9 cellular contexts compared by ENCODE assay signal in genomic region chr5:132812123-132812948, GRCh38. TPM values are rescaled to one million over a fixed set of nuclear protein-coding genes. Genes with fewer than 3 reads are reported as not detected.
DNase-seq lines count a peak whose midpoint lies in the region; ATAC-seq and TF ChIP-seq lines count a peak whose summit lies in the region.
"Had no signal": no experiment of that assay in that cellular context is flagged by ENCODE, and none has a peak within 500 bp of the region (broad histone marks: within the 10 kb centered on the region; RNA-seq: fewer than 3 reads in every experiment).

No MANE protein-coding gene starts in this region.

- no peak overlapping the region for H3K14ac ChIP-seq in mesenchymal stem cell (ENCODE audit: low read length in 2 of 2)

- POLR2A ChIA-PET in activated CD4-positive, alpha-beta T cell treated with anti-CD3 and anti-CD28 coated beads, Interleukin-2, amount 10 ng/mL, durations not matched to agents 7 days and 5 days (lab: Charles Lee) = no interaction called here

- H3K9ac ChIP-seq in smooth muscle cell (ENCODE audit: low read depth) (no peak overlapping the region), mesenchymal stem cell (ENCODE audit: low read length) (no peak overlapping the region)

- no peaks in the 10 kb centered on the region for H4K20me1 ChIP-seq in smooth muscle cell (ENCODE audit: low read depth)

- H3K4me3 Mint-ChIP-seq in activated CD4-positive, alpha-beta T cell treated with anti-CD3 and anti-CD28 coated beads, Interleukin-2, amount 10 ng/mL, durations not matched to agents 7 days and 5 days = peak overlapping the region; percentile 65
- H3K4me3 Mint-ChIP-seq in central memory CD8-positive, alpha-beta T cell = peak overlapping the region; percentile 68

- H4K91ac ChIP-seq in mesenchymal stem cell (ENCODE audit: low read length) = no peak overlapping the region

- no peak overlapping the region for H3K27ac Mint-ChIP-seq in activated CD4-positive, alpha-beta T cell treated with anti-CD3 and anti-CD28 coated beads, Interleukin-2, amount 10 ng/mL, durations not matched to agents 7 days and 5 days
- H3K27ac Mint-ChIP-seq in central memory CD8-positive, alpha-beta T cell (ENCODE audit: low read depth) = no peak overlapping the region

- peak overlapping the region; percentile 50 for H3K4me3 ChIP-seq in smooth muscle cell
- H3K4me3 ChIP-seq in mesenchymal stem cell (ENCODE audit: insufficient read depth in 1 of 2, low read depth in 1 of 2, low read length in 2 of 2) = no peak overlapping the region

- H3K9me3 ChIP-seq in smooth muscle cell (replicated peaks; ENCODE audit: low read depth) (no peaks in the 10 kb centered on the region), mesenchymal stem cell (ENCODE audit: control insufficient read depth, low read length) (no peaks in the 10 kb centered on the region)

- H3K9me3 Mint-ChIP-seq in activated CD4-positive, alpha-beta T cell treated with anti-CD3 and anti-CD28 coated beads, Interleukin-2, amount 10 ng/mL, durations not matched to agents 7 days and 5 days = no peaks in the 10 kb centered on the region
- no peaks in the 10 kb centered on the region for H3K9me3 Mint-ChIP-seq in central memory CD8-positive, alpha-beta T cell

- H2AK5ac ChIP-seq in mesenchymal stem cell (ENCODE audit: low read length, severe bottlenecking) = no peak overlapping the region

- H3F3A ChIP-seq in smooth muscle cell (ENCODE audit: low read depth) = peaks cover 6% of the 10 kb centered on the region

- H3K27me3 Mint-ChIP-seq in activated CD4-positive, alpha-beta T cell treated with anti-CD3 and anti-CD28 coated beads, Interleukin-2, amount 10 ng/mL, durations not matched to agents 7 days and 5 days = peaks cover 54% of the 10 kb centered on the region
- peaks cover 45% of the 10 kb centered on the region for H3K27me3 Mint-ChIP-seq in central memory CD8-positive, alpha-beta T cell

- H3K23ac ChIP-seq in mesenchymal stem cell (ENCODE audit: low read length in 2 of 2) = no peak overlapping the region

- no peak overlapping the region for H2BK12ac ChIP-seq in mesenchymal stem cell (ENCODE audit: low read length in 2 of 2)

- no peak for ATAC-seq in central memory CD8-positive, alpha-beta T cell (replicated peaks; ENCODE audit: extremely low read depth, poor library complexity, severe bottlenecking)

- H3K4me1 ChIP-seq in smooth muscle cell (ENCODE audit: low read depth) = peaks cover 3% of the 10 kb centered on the region
- H3K4me1 ChIP-seq in mesenchymal stem cell (ENCODE audit: control insufficient read depth, insufficient read depth, low read depth, low read length) = peaks cover 19% of the 10 kb centered on the region

- DNase-seq in activated CD4-positive, alpha-beta T cell treated with anti-CD3 and anti-CD28 coated beads, Interleukin-2, amount 10 ng/mL, durations not matched to agents 7 days and 5 days = no peak
- DNase-seq in activated CD4-positive, alpha-beta T cell treated with anti-CD3 and anti-CD28 coated beads for 1 hour = no peak
- DNase-seq in NCI-H2227 treated with DMSO at 0.1 percent for 48 hours (lab: John Stamatoyannopoulos, UW) = peak; percentile 65
- DNase-seq in central memory CD8-positive, alpha-beta T cell (ENCODE audit: low spot score in 2 of 2) = no peak
- DNase-seq in smooth muscle cell (lab: John Stamatoyannopoulos, UW; ENCODE audit: unreplicated experiment) = no peak
- DNase-seq in GM13977 (ENCODE audit: low spot score) = no peak
- no peak for DNase-seq in mesenchymal stem cell
- DNase-seq in NCI-H2081 (lab: John Stamatoyannopoulos, UW) = no peak

- no peaks in the 10 kb centered on the region for H3K36me3 ChIP-seq in smooth muscle cell (ENCODE audit: low read depth)
- peaks cover 0 to 7% of the 10 kb centered on the region in 2 experiments for H3K36me3 ChIP-seq in mesenchymal stem cell (ENCODE audit: control insufficient read depth in 1 of 2, insufficient read depth in 2 of 2, low read depth in 1 of 2, low read length in 2 of 2)

- H3K79me1 ChIP-seq in mesenchymal stem cell (replicated peaks; ENCODE audit: low read length, poor library complexity, severe bottlenecking) = no peaks in the 10 kb centered on the region

- no peaks in the 10 kb centered on the region for H3K79me2 ChIP-seq in smooth muscle cell (ENCODE audit: low read depth)

- no peaks in the 10 kb centered on the region for H3K36me3 Mint-ChIP-seq in activated CD4-positive, alpha-beta T cell treated with anti-CD3 and anti-CD28 coated beads, Interleukin-2, amount 10 ng/mL, durations not matched to agents 7 days and 5 days (ENCODE audit: low read depth)
- no peaks in the 10 kb centered on the region for H3K36me3 Mint-ChIP-seq in central memory CD8-positive, alpha-beta T cell (ENCODE audit: insufficient read depth)

- H3K4me1 Mint-ChIP-seq in activated CD4-positive, alpha-beta T cell treated with anti-CD3 and anti-CD28 coated beads, Interleukin-2, amount 10 ng/mL, durations not matched to agents 7 days and 5 days = peaks cover 7% of the 10 kb centered on the region
- H3K4me1 Mint-ChIP-seq in central memory CD8-positive, alpha-beta T cell = no peaks in the 10 kb centered on the region

- WGBS in smooth muscle cell (ENCODE audit: low lambda C conversion rate) = 70% methylated on average over 20 of the region's 20 CpGs
- 74% methylated on average over 16 of the region's 20 CpGs for WGBS in mesenchymal stem cell

- CTCF ChIA-PET in activated CD4-positive, alpha-beta T cell treated with anti-CD3 and anti-CD28 coated beads, Interleukin-2, amount 10 ng/mL, durations not matched to agents 7 days and 5 days (lab: Charles Lee) = interaction anchor here (1.1 to 5.7 kb wide), 3 partner anchors 7 to 19 kb away, joined by 3 to 29 read pairs (median 5); no protein-coding TSS in a partner anchor

- H2BK120ac ChIP-seq in mesenchymal stem cell (ENCODE audit: low read depth, low read length) = no peak overlapping the region

- H3K27me3 ChIP-seq in smooth muscle cell (ENCODE audit: low read depth) (peaks cover 45% of the 10 kb centered on the region), mesenchymal stem cell (ENCODE audit: control insufficient read depth in 1 of 2, insufficient read depth in 1 of 2, low read length in 2 of 2) (peaks cover 25 to 46% of the 10 kb centered on the region in 2 experiments)

- no peak overlapping the region for H4K8ac ChIP-seq in mesenchymal stem cell (ENCODE audit: low read length)

- H3K4me2 ChIP-seq in smooth muscle cell (peak overlapping the region; percentile 84), mesenchymal stem cell (ENCODE audit: low read length, poor library complexity, severe bottlenecking) (no peak overlapping the region)

- H3K27ac ChIP-seq in smooth muscle cell (ENCODE audit: low read depth) = no peak overlapping the region
- H3K27ac ChIP-seq in mesenchymal stem cell (ENCODE audit: low read length, poor library complexity, severe bottlenecking) = no peak overlapping the region

- TF ChIP-seq CTCF in smooth muscle cell (IDR thresholded peaks at IDR 0.05; ENCODE audit: borderline replicate concordance, insufficient read depth, poor library complexity, severe bottlenecking) (no peak), GM13977 (IDR thresholded peaks at IDR 0.05; ENCODE audit: extremely low read depth, insufficient read depth, missing control alignments) (no peak)

- no peak overlapping the region for H3K4ac ChIP-seq in mesenchymal stem cell (ENCODE audit: low read depth in 1 of 2, low read length in 2 of 2)

- no peak overlapping the region for H2AFZ ChIP-seq in smooth muscle cell (ENCODE audit: low read depth)
- H2AFZ ChIP-seq in mesenchymal stem cell (ENCODE audit: low read depth, low read length) = no peak overlapping the region

- in situ Hi-C loops in GM13977 (cut with MboI; ENCODE audit: low pct_unique_long_range_greater_than_20kb, low sequenced_read_pairs, unreplicated experiment) = no loop called here

- no peak overlapping the region for H3K18ac ChIP-seq in mesenchymal stem cell (ENCODE audit: low read depth in 1 of 2, low read length in 2 of 2)

- no peak overlapping the region for H2BK15ac ChIP-seq in mesenchymal stem cell (ENCODE audit: low read depth, poor library complexity, severe bottlenecking)

- no peak overlapping the region for H2BK5ac ChIP-seq in mesenchymal stem cell (ENCODE audit: low read depth, low read length, poor library complexity, severe bottlenecking)

RNA-seq across cellular contexts. Expression of gene SOWAHA, which starts 0.8 kb away (rescaled TPM):
- not detected for total RNA-seq in activated CD4-positive, alpha-beta T cell treated with anti-CD3 and anti-CD28 coated beads, Interleukin-2, amount 10 ng/mL, durations not matched to agents 7 days and 5 days
- total RNA-seq in smooth muscle cell = 1.5 and 2.2 TPM in 2 replicates
- 0.43 and 0.71 TPM in 2 replicates for polyA plus RNA-seq in smooth muscle cell
- 0.01 TPM for polyA plus RNA-seq in mesenchymal stem cell (2013, experiment 1 of 2)
- 0.04 TPM for polyA plus RNA-seq in mesenchymal stem cell (2013, experiment 2 of 2)
- total RNA-seq: HT1080 had no signal

RNA-seq across cellular contexts. Expression of gene SHROOM1, which starts 18.1 kb away (rescaled TPM):
- under 1 TPM; 0.42 to 0.98 TPM for total RNA-seq in activated CD4-positive, alpha-beta T cell treated with anti-CD3 and anti-CD28 coated beads, Interleukin-2, amount 10 ng/mL, durations not matched to agents 7 days and 5 days
- total RNA-seq in smooth muscle cell = 3.0 and 12.0 TPM in 2 replicates
- 5.9 and 10.2 TPM in 2 replicates for polyA plus RNA-seq in smooth muscle cell
- 8.7 TPM for polyA plus RNA-seq in mesenchymal stem cell (2013, experiment 1 of 2)
- 10.3 TPM for polyA plus RNA-seq in mesenchymal stem cell (2013, experiment 2 of 2)

RNA-seq across cellular contexts. Expression of gene SEPTIN8, which starts 35.3 kb away (rescaled TPM):
- total RNA-seq in activated CD4-positive, alpha-beta T cell treated with anti-CD3 and anti-CD28 coated beads, Interleukin-2, amount 10 ng/mL, durations not matched to agents 7 days and 5 days = 10 to 100 TPM; 20.5 to 21.6 TPM
- 68.1 and 71.5 TPM in 2 replicates for total RNA-seq in smooth muscle cell
- polyA plus RNA-seq in smooth muscle cell = 26.3 and 27.6 TPM in 2 replicates
- 56.6 TPM for polyA plus RNA-seq in mesenchymal stem cell (2013, experiment 1 of 2)
- polyA plus RNA-seq in mesenchymal stem cell (2013, experiment 2 of 2) = 56.6 TPM

RNA-seq across cellular contexts. Expression of gene GDF9, which starts 53.9 kb away (rescaled TPM):
- total RNA-seq in activated CD4-positive, alpha-beta T cell treated with anti-CD3 and anti-CD28 coated beads, Interleukin-2, amount 10 ng/mL, durations not matched to agents 7 days and 5 days = under 1 TPM; 0.87 to 0.89 TPM
- 1.9 and 2.3 TPM in 2 replicates for total RNA-seq in smooth muscle cell
- 0.46 and 0.66 TPM in 2 replicates for polyA plus RNA-seq in smooth muscle cell
- polyA plus RNA-seq in mesenchymal stem cell (2013, experiment 1 of 2) = 0.01 TPM
- polyA plus RNA-seq in mesenchymal stem cell (2013, experiment 2 of 2) = 0.08 TPM

RNA-seq across cellular contexts. Expression of gene UQCRQ, which starts 54.1 kb away (rescaled TPM):
- 100 to 1,000 TPM; 304 to 328 TPM for total RNA-seq in activated CD4-positive, alpha-beta T cell treated with anti-CD3 and anti-CD28 coated beads, Interleukin-2, amount 10 ng/mL, durations not matched to agents 7 days and 5 days
- total RNA-seq in smooth muscle cell = 137 and 162 TPM in 2 replicates
- polyA plus RNA-seq in smooth muscle cell = 1,065 and 1,128 TPM in 2 replicates
- polyA plus RNA-seq in mesenchymal stem cell (2013, experiment 1 of 2) = 773 TPM
- polyA plus RNA-seq in mesenchymal stem cell (2013, experiment 2 of 2) = 885 TPM
